ENCODE assay signal across 1 cellular context in the genomic region with DNA sequence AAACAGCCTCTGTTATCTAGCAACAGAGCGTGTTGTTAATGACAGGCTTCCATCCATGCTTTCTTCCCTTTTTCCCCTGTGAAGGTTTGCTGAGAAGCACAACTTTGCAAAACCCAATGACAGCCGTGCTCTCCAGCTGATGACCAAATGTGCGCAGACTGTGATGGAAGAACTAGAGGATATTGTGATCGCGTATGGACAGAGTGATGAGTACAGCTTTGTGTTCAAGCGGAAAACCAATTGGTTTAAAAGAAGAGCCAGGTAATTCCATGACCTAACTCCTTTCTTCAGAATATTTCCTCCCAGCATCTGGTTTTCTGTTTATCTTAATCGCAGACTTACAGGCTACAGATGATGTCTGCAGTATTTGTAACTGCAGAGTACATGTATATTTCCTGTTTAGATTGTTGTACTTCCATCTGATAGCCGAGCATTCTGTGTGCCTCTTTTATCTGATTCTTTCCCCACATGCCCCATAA.
TF ChIP-seq lines count a peak whose summit lies in the region.

No MANE protein-coding gene starts in this region.

TF ChIP-seq in K562, 482 proteins besides CTCF, POLR2A, EP300 and RAD21 (continued from another document and continues in another):
- TF ChIP-seq AFF4 (CRISPR knock-in tag; IDR thresholded peaks at IDR 0.05) (no peak), ZNF140 (CRISPR knock-in tag; IDR thresholded peaks at IDR 0.05) (no peak), ZNF324 (CRISPR knock-in tag; IDR thresholded peaks at IDR 0.05) (no peak), NRF1 (conservative IDR thresholded peaks at IDR 0.05 in 1 of 2, IDR thresholded peaks at IDR 0.05 in 1 of 2) (no peak), TSC22D4 (tag; IDR thresholded peaks at IDR 0.05) (no peak), ZNF668 (CRISPR knock-in tag; IDR thresholded peaks at IDR 0.05) (no peak), ETV6 (IDR thresholded peaks at IDR 0.05; ENCODE audit: borderline replicate concordance in 1 of 2, low read depth in 2 of 2, low read length in 1 of 2) (no peak), ETV6 (CRISPR knock-in tag; IDR thresholded peaks at IDR 0.05; ENCODE audit: borderline replicate concordance) (no peak), NFIC (IDR thresholded peaks at IDR 0.05) (peak; percentile 36), NCOA6 (IDR thresholded peaks at IDR 0.05) (no peak), CTBP1 (IDR thresholded peaks at IDR 0.05; ENCODE audit: borderline replicate concordance) (peak; percentile 49; the same call in 1 of the 2 replicates), DACH1 (IDR thresholded peaks at IDR 0.05; ENCODE audit: partially characterized antibody) (peak; percentile 35), YY1 (IDR thresholded peaks at IDR 0.05; ENCODE audit: borderline replicate concordance in 1 of 3, control insufficient read depth in 1 of 3, extremely low read depth in 1 of 3, insufficient read depth in 3 of 3, insufficient read length in 1 of 3, insufficient replicate concordance in 2 of 3, low read depth in 1 of 3, low read length in 2 of 3) (peak in 1 of 3 experiments; percentile 10), ZFX (CRISPR knock-in tag; IDR thresholded peaks at IDR 0.05) (no peak), NONO (IDR thresholded peaks at IDR 0.05; ENCODE audit: low read depth in 2 of 2, low read length in 1 of 2) (no peak), STAT5A (IDR thresholded peaks at IDR 0.05; ENCODE audit: borderline replicate concordance, low read length) (peak; percentile 39), MTF1 (CRISPR knock-in tag; IDR thresholded peaks at IDR 0.05; ENCODE audit: borderline replicate concordance) (no peak), GATAD2B (IDR thresholded peaks at IDR 0.05; ENCODE audit: borderline replicate concordance) (peak; percentile 28; the same call in 1 of the 2 replicates), ZFP36 (IDR thresholded peaks at IDR 0.05; ENCODE audit: low read depth, low read length, partially characterized antibody) (no peak), XRCC4 (IDR thresholded peaks at IDR 0.05; ENCODE audit: extremely low read depth, insufficient read depth, insufficient read length) (no peak), TAF9B (IDR thresholded peaks at IDR 0.05; ENCODE audit: partially characterized antibody) (peak; percentile 17), HNRNPL (IDR thresholded peaks at IDR 0.05; ENCODE audit: low read depth, low read length) (no peak), CREB3L1 (IDR thresholded peaks at IDR 0.05; ENCODE audit: borderline replicate concordance, low read depth) (no peak), PREB (CRISPR knock-in tag; IDR thresholded peaks at IDR 0.05) (no peak), ATF1 (CRISPR knock-in tag; IDR thresholded peaks at IDR 0.05) (no peak), ATF1 (tag; IDR thresholded peaks at IDR 0.05) (peak; percentile 36; the same call in 1 of the 2 replicates), ZNF133 (CRISPR knock-in tag; IDR thresholded peaks at IDR 0.05) (no peak), ZNF282 (CRISPR knock-in tag; IDR thresholded peaks at IDR 0.05) (no peak), HSF4 (CRISPR knock-in tag; IDR thresholded peaks at IDR 0.05; ENCODE audit: borderline replicate concordance) (no peak), SP1 (CRISPR knock-in tag; IDR thresholded peaks at IDR 0.05) (no peak), EGR1 (conservative IDR thresholded peaks at IDR 0.05) (no peak), UBTF (IDR thresholded peaks at IDR 0.05; ENCODE audit: borderline replicate concordance in 1 of 2, low read depth in 2 of 2, low read length in 2 of 2) (no peak), ZBTB11 (CRISPR knock-in tag; IDR thresholded peaks at IDR 0.05) (0 out of 6 replicates have a peak, but pooled peaks of 1 of the 3 experiments have one; percentile 39), ELF4 (CRISPR knock-in tag; IDR thresholded peaks at IDR 0.05) (no peak), E2F3 (CRISPR knock-in tag; IDR thresholded peaks at IDR 0.05) (no peak), ZNF696 (CRISPR knock-in tag; conservative IDR thresholded peaks at IDR 0.05) (no peak), MECOM (CRISPR knock-in tag; IDR thresholded peaks at IDR 0.05) (no peak), DPF2 (IDR thresholded peaks at IDR 0.05) (peak; percentile 58; the same call in 1 of the 2 replicates), BRCA1 (IDR thresholded peaks at IDR 0.05) (no peak), BRCA1 (CRISPR knock-in tag; IDR thresholded peaks at IDR 0.05) (no peak)
- TF ChIP-seq, protein P1, sequence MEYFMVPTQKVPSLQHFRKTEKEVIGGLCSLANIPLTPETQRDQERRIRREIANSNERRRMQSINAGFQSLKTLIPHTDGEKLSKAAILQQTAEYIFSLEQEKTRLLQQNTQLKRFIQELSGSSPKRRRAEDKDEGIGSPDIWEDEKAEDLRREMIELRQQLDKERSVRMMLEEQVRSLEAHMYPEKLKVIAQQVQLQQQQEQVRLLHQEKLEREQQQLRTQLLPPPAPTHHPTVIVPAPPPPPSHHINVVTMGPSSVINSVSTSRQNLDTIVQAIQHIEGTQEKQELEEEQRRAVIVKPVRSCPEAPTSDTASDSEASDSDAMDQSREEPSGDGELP (CRISPR knock-in tag; IDR thresholded peaks at IDR 0.05; ENCODE audit: borderline replicate concordance), result peak; percentile 56; the same call in 1 of the 2 replicates
- TF ChIP-seq, protein P2, sequence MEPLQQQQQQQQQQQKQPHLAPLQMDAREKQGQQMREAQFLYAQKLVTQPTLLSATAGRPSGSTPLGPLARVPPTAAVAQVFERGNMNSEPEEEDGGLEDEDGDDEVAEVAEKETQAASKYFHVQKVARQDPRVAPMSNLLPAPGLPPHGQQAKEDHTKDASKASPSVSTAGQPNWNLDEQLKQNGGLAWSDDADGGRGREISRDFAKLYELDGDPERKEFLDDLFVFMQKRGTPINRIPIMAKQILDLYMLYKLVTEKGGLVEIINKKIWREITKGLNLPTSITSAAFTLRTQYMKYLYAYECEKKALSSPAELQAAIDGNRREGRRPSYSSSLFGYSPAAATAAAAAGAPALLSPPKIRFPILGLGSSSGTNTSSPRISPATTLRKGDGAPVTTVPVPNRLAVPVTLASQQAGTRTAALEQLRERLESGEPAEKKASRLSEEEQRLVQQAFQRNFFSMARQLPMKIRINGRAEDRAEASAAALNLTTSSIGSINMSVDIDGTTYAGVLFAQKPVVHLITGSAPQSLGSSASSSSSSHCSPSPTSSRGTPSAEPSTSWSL (CRISPR knock-in tag; IDR thresholded peaks at IDR 0.05; ENCODE audit: borderline replicate concordance), result no peak
- TF ChIP-seq, protein P3, sequence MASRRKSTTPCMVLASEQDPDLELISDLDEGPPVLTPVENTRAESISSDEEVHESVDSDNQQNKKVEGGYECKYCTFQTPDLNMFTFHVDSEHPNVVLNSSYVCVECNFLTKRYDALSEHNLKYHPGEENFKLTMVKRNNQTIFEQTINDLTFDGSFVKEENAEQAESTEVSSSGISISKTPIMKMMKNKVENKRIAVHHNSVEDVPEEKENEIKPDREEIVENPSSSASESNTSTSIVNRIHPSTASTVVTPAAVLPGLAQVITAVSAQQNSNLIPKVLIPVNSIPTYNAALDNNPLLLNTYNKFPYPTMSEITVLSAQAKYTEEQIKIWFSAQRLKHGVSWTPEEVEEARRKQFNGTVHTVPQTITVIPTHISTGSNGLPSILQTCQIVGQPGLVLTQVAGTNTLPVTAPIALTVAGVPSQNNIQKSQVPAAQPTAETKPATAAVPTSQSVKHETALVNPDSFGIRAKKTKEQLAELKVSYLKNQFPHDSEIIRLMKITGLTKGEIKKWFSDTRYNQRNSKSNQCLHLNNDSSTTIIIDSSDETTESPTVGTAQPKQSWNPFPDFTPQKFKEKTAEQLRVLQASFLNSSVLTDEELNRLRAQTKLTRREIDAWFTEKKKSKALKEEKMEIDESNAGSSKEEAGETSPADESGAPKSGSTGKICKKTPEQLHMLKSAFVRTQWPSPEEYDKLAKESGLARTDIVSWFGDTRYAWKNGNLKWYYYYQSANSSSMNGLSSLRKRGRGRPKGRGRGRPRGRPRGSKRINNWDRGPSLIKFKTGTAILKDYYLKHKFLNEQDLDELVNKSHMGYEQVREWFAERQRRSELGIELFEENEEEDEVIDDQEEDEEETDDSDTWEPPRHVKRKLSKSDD (conservative IDR thresholded peaks at IDR 0.05; ENCODE audit: low read length), result no peak
